ENCODE assay signal across 16 cellular contexts in the genomic region with DNA sequence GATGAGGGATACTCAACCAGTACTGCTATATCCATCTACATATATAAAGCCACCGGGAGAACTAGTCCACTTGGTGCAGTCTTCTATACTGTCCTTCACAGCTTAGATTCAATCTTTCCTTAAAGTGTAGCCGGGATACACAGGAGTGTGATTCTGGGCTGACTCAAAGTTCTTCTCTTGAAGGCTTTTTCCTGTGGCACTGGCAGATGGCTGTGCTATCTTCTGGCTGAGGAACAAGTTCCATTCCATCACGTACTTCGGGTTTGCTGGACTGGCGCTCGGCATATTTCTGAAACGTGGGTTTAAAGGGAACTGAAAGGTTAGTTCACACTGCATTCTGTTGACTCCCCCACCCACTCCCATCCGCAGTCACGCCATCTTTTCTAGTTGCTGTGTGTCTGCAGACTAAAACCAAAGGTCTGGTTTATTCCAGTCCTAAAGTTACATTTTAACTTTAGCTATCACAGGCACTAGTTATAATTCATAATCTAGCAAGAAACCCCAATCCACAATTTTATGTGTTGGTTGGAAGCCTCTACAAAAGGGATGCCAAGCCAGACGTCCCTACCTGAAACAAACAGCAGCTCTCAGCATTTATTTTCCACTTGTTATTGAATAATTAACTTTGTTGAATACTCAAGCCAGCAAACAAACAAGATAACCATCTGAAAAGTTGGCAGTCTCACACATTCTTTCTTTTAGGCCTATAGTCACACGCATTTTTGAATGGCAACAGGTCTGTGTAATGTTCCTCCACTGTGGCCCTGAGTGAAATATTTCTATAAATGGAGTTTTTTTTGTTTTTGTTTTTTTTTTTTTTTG. TPM values are rescaled to one million over a fixed set of nuclear protein-coding genes. Genes with fewer than 3 reads are reported as not detected.
"Had no signal": no experiment of that assay in that cellular context is flagged by ENCODE, and none has a peak within 500 bp of the region (broad histone marks: within the 10 kb centered on the region; RNA-seq: fewer than 3 reads in every experiment).

No MANE protein-coding gene starts in this region.

- H3K27ac ChIP-seq: epithelial cell of prostate, tibial artery, uterus had no signal

- H3K4me1 Mint-ChIP-seq: activated naive CD8-positive, alpha-beta T cell treated with anti-CD3 and anti-CD28 coated beads, Interleukin-2, amount 10 ng/mL, durations not matched to agents 7 days and 5 days; neural crest cell; stimulated activated naive B cell treated with anti-CD40 and anti-IgM and Interleukin-4, amounts not matched to agents 10 μg/mL and 1 μg/mL and 100 μg/mL, for 72 hours had no signal

- H3K27me3 Mint-ChIP-seq: activated naive CD8-positive, alpha-beta T cell treated with anti-CD3 and anti-CD28 coated beads, Interleukin-2, amount 10 ng/mL, durations not matched to agents 7 days and 5 days; effector memory CD8-positive, alpha-beta T cell; stimulated activated naive B cell treated with anti-CD40 and anti-IgM and Interleukin-4, amounts not matched to agents 10 μg/mL and 1 μg/mL and 100 μg/mL, for 72 hours had no signal

- H3K36me3 ChIP-seq: uterus had no signal

- H3K4me1 ChIP-seq: tibial artery, uterus had no signal

- H3K4me3 ChIP-seq: tibial artery, uterus had no signal

- ATAC-seq: effector memory CD8-positive, alpha-beta T cell; stimulated activated naive B cell treated with anti-CD40 and anti-IgM and Interleukin-4, amounts not matched to agents 10 μg/mL and 1 μg/mL and 100 μg/mL, for 72 hours had no signal

- H3K27me3 ChIP-seq: tibial artery, uterus had no signal

- H3K4me3 Mint-ChIP-seq: activated naive CD8-positive, alpha-beta T cell treated with anti-CD3 and anti-CD28 coated beads, Interleukin-2, amount 10 ng/mL, durations not matched to agents 7 days and 5 days; effector memory CD8-positive, alpha-beta T cell; neural crest cell; stimulated activated naive B cell treated with anti-CD40 and anti-IgM and Interleukin-4, amounts not matched to agents 10 μg/mL and 1 μg/mL and 100 μg/mL, for 72 hours; T-helper 2 cell treated with Interferon-gamma antibody and Interleukin-4, amounts not matched to agents 5 μg/mL and 100 μg/mL, for 36 hours had no signal

- DNase-seq: activated CD4-positive, alpha-beta T cell treated with anti-CD3 and anti-CD28 coated beads for 1 hour; activated CD4-positive, alpha-beta T cell treated with anti-CD3 and anti-CD28 coated beads, Interleukin-2, amount 50 U/mL, for 4 hours; activated naive CD4-positive, alpha-beta T cell; activated naive CD8-positive, alpha-beta T cell treated with anti-CD3 and anti-CD28 coated beads, Interleukin-2, amount 10 ng/mL, durations not matched to agents 7 days and 5 days; activated T-cell treated with anti-CD3 and anti-CD28 coated beads for 4 hours; dermis blood vessel endothelial cell; effector memory CD8-positive, alpha-beta T cell; head of caudate nucleus; midbrain; stimulated activated naive B cell treated with anti-CD40 and anti-IgM and Interleukin-4, amounts not matched to agents 10 μg/mL and 1 μg/mL and 100 μg/mL, for 72 hours; tibial artery; uterus had no signal

- H3K9me3 ChIP-seq: tibial artery, uterus had no signal

- H3K9me3 Mint-ChIP-seq: activated naive CD8-positive, alpha-beta T cell treated with anti-CD3 and anti-CD28 coated beads, Interleukin-2, amount 10 ng/mL, durations not matched to agents 7 days and 5 days; effector memory CD8-positive, alpha-beta T cell; neural crest cell; stimulated activated naive B cell treated with anti-CD40 and anti-IgM and Interleukin-4, amounts not matched to agents 10 μg/mL and 1 μg/mL and 100 μg/mL, for 72 hours; T-helper 2 cell treated with Interferon-gamma antibody and Interleukin-4, amounts not matched to agents 5 μg/mL and 100 μg/mL, for 36 hours had no signal

- H3K27ac Mint-ChIP-seq: activated naive CD8-positive, alpha-beta T cell treated with anti-CD3 and anti-CD28 coated beads, Interleukin-2, amount 10 ng/mL, durations not matched to agents 7 days and 5 days; effector memory CD8-positive, alpha-beta T cell; stimulated activated naive B cell treated with anti-CD40 and anti-IgM and Interleukin-4, amounts not matched to agents 10 μg/mL and 1 μg/mL and 100 μg/mL, for 72 hours; T-helper 2 cell treated with Interferon-gamma antibody and Interleukin-4, amounts not matched to agents 5 μg/mL and 100 μg/mL, for 36 hours had no signal

RNA-seq across cellular contexts. Expression of gene C11orf65, which starts 7.5 kb away (rescaled TPM):
- total RNA-seq: chondrocyte, dermis blood vessel endothelial cell had no signal
